In the genomic region with DNA sequence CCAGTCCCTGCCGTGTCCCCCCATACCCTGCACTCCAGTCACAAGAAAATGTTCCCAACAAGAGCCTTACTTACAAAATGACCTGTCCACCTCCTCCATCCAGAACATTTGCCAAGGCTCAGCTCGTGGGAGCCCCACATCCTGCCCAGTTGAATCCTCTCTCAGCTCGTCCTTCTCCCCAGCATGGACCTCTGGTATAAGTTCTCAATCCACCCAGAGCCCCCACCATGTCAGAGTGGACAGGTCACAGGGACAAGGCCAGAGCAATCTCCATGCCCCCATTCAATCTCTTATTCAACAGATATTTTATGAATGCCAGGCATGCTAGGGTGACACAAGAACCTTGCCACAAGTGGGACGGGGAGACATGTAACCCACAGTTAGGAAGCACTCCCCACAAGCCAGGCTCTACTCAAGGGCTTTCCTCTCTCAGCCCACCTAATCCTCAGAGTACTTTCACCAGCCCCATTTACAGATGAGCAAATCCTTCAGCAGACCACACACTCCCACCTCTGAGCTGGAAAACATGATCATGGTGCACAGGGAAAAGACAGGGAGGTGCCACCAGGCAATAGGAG, we compare ENCODE assay signal across 1 cellular context.
TF ChIP-seq lines count a peak whose summit lies in the region.

No MANE protein-coding gene starts in this region.

TF ChIP-seq in WTC11, 78 proteins besides CTCF, POLR2A, EP300 and RAD21 (continued from another document):
- TF ChIP-seq, protein P1, sequence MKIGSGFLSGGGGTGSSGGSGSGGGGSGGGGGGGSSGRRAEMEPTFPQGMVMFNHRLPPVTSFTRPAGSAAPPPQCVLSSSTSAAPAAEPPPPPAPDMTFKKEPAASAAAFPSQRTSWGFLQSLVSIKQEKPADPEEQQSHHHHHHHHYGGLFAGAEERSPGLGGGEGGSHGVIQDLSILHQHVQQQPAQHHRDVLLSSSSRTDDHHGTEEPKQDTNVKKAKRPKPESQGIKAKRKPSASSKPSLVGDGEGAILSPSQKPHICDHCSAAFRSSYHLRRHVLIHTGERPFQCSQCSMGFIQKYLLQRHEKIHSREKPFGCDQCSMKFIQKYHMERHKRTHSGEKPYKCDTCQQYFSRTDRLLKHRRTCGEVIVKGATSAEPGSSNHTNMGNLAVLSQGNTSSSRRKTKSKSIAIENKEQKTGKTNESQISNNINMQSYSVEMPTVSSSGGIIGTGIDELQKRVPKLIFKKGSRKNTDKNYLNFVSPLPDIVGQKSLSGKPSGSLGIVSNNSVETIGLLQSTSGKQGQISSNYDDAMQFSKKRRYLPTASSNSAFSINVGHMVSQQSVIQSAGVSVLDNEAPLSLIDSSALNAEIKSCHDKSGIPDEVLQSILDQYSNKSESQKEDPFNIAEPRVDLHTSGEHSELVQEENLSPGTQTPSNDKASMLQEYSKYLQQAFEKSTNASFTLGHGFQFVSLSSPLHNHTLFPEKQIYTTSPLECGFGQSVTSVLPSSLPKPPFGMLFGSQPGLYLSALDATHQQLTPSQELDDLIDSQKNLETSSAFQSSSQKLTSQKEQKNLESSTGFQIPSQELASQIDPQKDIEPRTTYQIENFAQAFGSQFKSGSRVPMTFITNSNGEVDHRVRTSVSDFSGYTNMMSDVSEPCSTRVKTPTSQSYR (CRISPR knock-in tag; IDR thresholded peaks at IDR 0.05): no peak
- TF ChIP-seq ZNF219 (CRISPR knock-in tag; IDR thresholded peaks at IDR 0.05; ENCODE audit: borderline replicate concordance) (no peak), HMGA2 (CRISPR knock-in tag; IDR thresholded peaks at IDR 0.05) (no peak), TEAD1 (CRISPR knock-in tag; IDR thresholded peaks at IDR 0.05) (no peak), CREB1 (CRISPR knock-in tag; IDR thresholded peaks at IDR 0.05) (no peak), ZNF121 (CRISPR knock-in tag; IDR thresholded peaks at IDR 0.05) (no peak), GABPB1 (CRISPR knock-in tag; IDR thresholded peaks at IDR 0.05) (no peak), ZNF396 (CRISPR knock-in tag; IDR thresholded peaks at IDR 0.05; ENCODE audit: borderline replicate concordance) (no peak)
- TF ChIP-seq, protein P2, sequence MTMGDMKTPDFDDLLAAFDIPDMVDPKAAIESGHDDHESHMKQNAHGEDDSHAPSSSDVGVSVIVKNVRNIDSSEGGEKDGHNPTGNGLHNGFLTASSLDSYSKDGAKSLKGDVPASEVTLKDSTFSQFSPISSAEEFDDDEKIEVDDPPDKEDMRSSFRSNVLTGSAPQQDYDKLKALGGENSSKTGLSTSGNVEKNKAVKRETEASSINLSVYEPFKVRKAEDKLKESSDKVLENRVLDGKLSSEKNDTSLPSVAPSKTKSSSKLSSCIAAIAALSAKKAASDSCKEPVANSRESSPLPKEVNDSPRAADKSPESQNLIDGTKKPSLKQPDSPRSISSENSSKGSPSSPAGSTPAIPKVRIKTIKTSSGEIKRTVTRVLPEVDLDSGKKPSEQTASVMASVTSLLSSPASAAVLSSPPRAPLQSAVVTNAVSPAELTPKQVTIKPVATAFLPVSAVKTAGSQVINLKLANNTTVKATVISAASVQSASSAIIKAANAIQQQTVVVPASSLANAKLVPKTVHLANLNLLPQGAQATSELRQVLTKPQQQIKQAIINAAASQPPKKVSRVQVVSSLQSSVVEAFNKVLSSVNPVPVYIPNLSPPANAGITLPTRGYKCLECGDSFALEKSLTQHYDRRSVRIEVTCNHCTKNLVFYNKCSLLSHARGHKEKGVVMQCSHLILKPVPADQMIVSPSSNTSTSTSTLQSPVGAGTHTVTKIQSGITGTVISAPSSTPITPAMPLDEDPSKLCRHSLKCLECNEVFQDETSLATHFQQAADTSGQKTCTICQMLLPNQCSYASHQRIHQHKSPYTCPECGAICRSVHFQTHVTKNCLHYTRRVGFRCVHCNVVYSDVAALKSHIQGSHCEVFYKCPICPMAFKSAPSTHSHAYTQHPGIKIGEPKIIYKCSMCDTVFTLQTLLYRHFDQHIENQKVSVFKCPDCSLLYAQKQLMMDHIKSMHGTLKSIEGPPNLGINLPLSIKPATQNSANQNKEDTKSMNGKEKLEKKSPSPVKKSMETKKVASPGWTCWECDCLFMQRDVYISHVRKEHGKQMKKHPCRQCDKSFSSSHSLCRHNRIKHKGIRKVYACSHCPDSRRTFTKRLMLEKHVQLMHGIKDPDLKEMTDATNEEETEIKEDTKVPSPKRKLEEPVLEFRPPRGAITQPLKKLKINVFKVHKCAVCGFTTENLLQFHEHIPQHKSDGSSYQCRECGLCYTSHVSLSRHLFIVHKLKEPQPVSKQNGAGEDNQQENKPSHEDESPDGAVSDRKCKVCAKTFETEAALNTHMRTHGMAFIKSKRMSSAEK (CRISPR knock-in tag; IDR thresholded peaks at IDR 0.05; ENCODE audit: borderline replicate concordance): no peak
- TF ChIP-seq, protein P3, sequence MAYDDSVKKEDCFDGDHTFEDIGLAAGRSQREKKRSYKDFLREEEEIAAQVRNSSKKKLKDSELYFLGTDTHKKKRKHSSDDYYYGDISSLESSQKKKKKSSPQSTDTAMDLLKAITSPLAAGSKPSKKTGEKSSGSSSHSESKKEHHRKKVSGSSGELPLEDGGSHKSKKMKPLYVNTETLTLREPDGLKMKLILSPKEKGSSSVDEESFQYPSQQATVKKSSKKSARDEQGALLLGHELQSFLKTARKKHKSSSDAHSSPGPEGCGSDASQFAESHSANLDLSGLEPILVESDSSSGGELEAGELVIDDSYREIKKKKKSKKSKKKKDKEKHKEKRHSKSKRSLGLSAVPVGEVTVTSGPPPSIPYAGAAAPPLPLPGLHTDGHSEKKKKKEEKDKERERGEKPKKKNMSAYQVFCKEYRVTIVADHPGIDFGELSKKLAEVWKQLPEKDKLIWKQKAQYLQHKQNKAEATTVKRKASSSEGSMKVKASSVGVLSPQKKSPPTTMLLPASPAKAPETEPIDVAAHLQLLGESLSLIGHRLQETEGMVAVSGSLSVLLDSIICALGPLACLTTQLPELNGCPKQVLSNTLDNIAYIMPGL (CRISPR knock-in tag; IDR thresholded peaks at IDR 0.05): no peak
- TF ChIP-seq, protein P4, sequence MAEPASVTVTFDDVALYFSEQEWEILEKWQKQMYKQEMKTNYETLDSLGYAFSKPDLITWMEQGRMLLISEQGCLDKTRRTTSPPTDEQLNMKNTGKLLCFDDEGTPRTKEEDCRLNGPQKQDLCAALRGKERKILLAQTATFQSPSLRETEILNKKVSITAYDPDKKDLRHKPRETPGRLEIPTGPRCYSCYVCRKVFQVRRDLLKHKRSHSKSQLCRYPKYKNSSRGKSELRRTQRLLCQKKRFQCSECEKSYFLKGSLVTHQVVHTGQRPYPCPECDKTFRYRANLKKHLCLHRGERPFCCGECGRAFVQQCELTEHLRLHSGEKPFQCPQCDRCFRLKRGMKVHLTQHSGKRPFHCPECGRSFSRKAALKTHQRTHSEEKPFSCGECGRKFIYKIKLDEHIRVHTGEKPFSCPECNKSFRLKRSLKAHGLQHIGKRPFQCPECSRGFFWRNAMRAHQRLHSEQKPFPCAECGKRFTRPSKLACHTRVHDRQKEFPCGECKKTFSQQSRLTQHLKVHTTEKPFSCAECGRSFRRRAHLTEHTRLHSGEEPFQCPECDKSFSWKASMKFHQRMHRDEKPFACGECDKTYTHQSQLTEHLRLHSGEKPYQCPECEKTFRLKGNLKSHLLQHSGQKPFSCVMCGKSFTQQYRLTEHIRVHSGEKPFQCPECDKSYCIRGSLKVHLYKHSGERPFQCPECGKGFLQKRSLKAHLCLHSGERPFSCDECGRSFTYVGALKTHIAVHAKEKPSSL (CRISPR knock-in tag; conservative IDR thresholded peaks at IDR 0.05): no peak
- TF ChIP-seq, protein P5, sequence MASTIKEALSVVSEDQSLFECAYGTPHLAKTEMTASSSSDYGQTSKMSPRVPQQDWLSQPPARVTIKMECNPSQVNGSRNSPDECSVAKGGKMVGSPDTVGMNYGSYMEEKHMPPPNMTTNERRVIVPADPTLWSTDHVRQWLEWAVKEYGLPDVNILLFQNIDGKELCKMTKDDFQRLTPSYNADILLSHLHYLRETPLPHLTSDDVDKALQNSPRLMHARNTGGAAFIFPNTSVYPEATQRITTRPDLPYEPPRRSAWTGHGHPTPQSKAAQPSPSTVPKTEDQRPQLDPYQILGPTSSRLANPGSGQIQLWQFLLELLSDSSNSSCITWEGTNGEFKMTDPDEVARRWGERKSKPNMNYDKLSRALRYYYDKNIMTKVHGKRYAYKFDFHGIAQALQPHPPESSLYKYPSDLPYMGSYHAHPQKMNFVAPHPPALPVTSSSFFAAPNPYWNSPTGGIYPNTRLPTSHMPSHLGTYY (CRISPR knock-in tag; IDR thresholded peaks at IDR 0.05): no peak
TF ChIP-seq in WTC11: peak in this region for 0.
